In genomic region chr15:42079401-42079908, GRCh38 we compare ENCODE assay signal across 2 cellular contexts.
TF ChIP-seq lines count a peak whose summit lies in the region.

No MANE protein-coding gene starts in this region.

TF ChIP-seq in HepG2, 621 proteins besides CTCF, POLR2A, EP300 and RAD21:
- TF ChIP-seq, protein P1, sequence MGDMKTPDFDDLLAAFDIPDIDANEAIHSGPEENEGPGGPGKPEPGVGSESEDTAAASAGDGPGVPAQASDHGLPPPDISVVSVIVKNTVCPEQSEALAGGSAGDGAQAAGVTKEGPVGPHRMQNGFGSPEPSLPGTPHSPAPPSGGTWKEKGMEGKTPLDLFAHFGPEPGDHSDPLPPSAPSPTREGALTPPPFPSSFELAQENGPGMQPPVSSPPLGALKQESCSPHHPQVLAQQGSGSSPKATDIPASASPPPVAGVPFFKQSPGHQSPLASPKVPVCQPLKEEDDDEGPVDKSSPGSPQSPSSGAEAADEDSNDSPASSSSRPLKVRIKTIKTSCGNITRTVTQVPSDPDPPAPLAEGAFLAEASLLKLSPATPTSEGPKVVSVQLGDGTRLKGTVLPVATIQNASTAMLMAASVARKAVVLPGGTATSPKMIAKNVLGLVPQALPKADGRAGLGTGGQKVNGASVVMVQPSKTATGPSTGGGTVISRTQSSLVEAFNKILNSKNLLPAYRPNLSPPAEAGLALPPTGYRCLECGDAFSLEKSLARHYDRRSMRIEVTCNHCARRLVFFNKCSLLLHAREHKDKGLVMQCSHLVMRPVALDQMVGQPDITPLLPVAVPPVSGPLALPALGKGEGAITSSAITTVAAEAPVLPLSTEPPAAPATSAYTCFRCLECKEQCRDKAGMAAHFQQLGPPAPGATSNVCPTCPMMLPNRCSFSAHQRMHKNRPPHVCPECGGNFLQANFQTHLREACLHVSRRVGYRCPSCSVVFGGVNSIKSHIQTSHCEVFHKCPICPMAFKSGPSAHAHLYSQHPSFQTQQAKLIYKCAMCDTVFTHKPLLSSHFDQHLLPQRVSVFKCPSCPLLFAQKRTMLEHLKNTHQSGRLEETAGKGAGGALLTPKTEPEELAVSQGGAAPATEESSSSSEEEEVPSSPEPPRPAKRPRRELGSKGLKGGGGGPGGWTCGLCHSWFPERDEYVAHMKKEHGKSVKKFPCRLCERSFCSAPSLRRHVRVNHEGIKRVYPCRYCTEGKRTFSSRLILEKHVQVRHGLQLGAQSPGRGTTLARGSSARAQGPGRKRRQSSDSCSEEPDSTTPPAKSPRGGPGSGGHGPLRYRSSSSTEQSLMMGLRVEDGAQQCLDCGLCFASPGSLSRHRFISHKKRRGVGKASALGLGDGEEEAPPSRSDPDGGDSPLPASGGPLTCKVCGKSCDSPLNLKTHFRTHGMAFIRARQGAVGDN (CRISPR knock-in tag; IDR thresholded peaks at IDR 0.05): peak; percentile 57
- TF ChIP-seq ZBTB33 (CRISPR knock-in tag; IDR thresholded peaks at IDR 0.05): peak; percentile 82
- 0 out of 2 replicates have a peak, but pooled peaks have one; percentile 22 for TF ChIP-seq JUN (CRISPR knock-in tag; IDR thresholded peaks at IDR 0.05)
- TF ChIP-seq, protein P2, sequence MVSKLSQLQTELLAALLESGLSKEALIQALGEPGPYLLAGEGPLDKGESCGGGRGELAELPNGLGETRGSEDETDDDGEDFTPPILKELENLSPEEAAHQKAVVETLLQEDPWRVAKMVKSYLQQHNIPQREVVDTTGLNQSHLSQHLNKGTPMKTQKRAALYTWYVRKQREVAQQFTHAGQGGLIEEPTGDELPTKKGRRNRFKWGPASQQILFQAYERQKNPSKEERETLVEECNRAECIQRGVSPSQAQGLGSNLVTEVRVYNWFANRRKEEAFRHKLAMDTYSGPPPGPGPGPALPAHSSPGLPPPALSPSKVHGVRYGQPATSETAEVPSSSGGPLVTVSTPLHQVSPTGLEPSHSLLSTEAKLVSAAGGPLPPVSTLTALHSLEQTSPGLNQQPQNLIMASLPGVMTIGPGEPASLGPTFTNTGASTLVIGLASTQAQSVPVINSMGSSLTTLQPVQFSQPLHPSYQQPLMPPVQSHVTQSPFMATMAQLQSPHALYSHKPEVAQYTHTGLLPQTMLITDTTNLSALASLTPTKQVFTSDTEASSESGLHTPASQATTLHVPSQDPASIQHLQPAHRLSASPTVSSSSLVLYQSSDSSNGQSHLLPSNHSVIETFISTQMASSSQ (IDR thresholded peaks at IDR 0.05; ENCODE audit: low read depth): no peak
- TF ChIP-seq, protein P2 (CRISPR knock-in tag; IDR thresholded peaks at IDR 0.05; ENCODE audit: borderline replicate concordance): no peak
- no peak for TF ChIP-seq ZNF570 (CRISPR knock-in tag; IDR thresholded peaks at IDR 0.05; ENCODE audit: borderline replicate concordance)
- TF ChIP-seq MEIS1 (CRISPR knock-in tag; IDR thresholded peaks at IDR 0.05; ENCODE audit: borderline replicate concordance): no peak
- no peak for TF ChIP-seq PHF8 (CRISPR knock-in tag; IDR thresholded peaks at IDR 0.05)
- peak; percentile 59; the same call in 1 of the 2 replicates for TF ChIP-seq ZNF629 (CRISPR knock-in tag; conservative IDR thresholded peaks at IDR 0.05)
- TF ChIP-seq STAG1 (CRISPR knock-in tag; IDR thresholded peaks at IDR 0.05): peak; percentile 28
- TF ChIP-seq MXI1 (IDR thresholded peaks at IDR 0.05; ENCODE audit: borderline replicate concordance, low read depth, low read length): no peak
- no peak for TF ChIP-seq ZNF264 (CRISPR knock-in tag; IDR thresholded peaks at IDR 0.05)
- TF ChIP-seq JDP2 (CRISPR knock-in tag; IDR thresholded peaks at IDR 0.05; ENCODE audit: borderline replicate concordance): no peak
TF ChIP-seq in HepG2: peak in this region for 5.

TF ChIP-seq in SK-N-SH treated with all-trans-retinoic acid at 6 μM for 48 hours, 23 proteins besides CTCF, POLR2A, EP300 and RAD21:
- TF ChIP-seq ZFP3 (CRISPR knock-in tag; IDR thresholded peaks at IDR 0.05) (no peak), CSDC2 (CRISPR knock-in tag; IDR thresholded peaks at IDR 0.05) (no peak), TCF4 (CRISPR knock-in tag; IDR thresholded peaks at IDR 0.05; ENCODE audit: borderline replicate concordance) (no peak), CREB5 (CRISPR knock-in tag; IDR thresholded peaks at IDR 0.05; ENCODE audit: low read depth) (no peak), ZC3H10 (CRISPR knock-in tag; IDR thresholded peaks at IDR 0.05) (no peak), GLIS3 (CRISPR knock-in tag; IDR thresholded peaks at IDR 0.05) (no peak), ZNF8 (CRISPR knock-in tag; IDR thresholded peaks at IDR 0.05) (no peak), RARB (CRISPR knock-in tag; IDR thresholded peaks at IDR 0.05) (no peak), ZFP30 (CRISPR knock-in tag; IDR thresholded peaks at IDR 0.05) (no peak), ESRRG (CRISPR knock-in tag; IDR thresholded peaks at IDR 0.05) (no peak)
